ENCODE assay signal across 17 cellular contexts in genomic region chr6:118656822-118657451, GRCh38. TPM values are rescaled to one million over a fixed set of nuclear protein-coding genes. Genes with fewer than 3 reads are reported as not detected.
A peak's percentile ranks its signal among the peaks of the same experiment; 100 is the strongest.
DNase-seq lines count a peak whose midpoint lies in the region; ATAC-seq and TF ChIP-seq lines count a peak whose summit lies in the region.
"Had no signal": no experiment of that assay in that cellular context is flagged by ENCODE, and none has a peak within 500 bp of the region (broad histone marks: within the 10 kb centered on the region; RNA-seq: fewer than 3 reads in every experiment).

No MANE protein-coding gene starts in this region.

- no peak overlapping the region for H3K4me3 ChIP-seq in gastrocnemius medialis
- no peak overlapping the region for H3K4me3 ChIP-seq in SJCRH30
- H3K4me3 ChIP-seq: vagina had no signal

- no peak for TF ChIP-seq CTCF in gastrocnemius medialis (IDR thresholded peaks at IDR 0.05 in 4 of 5, conservative IDR thresholded peaks at IDR 0.05 in 1 of 5)

- DNase-seq in NCI-H82 (lab: John Stamatoyannopoulos, UW), result peak; percentile 21
- DNase-seq in NCI-H82 treated with DMSO at 0.1 percent for 48 hours (lab: John Stamatoyannopoulos, UW; ENCODE audit: unreplicated experiment), result no peak
- DNase-seq in activated T-helper 2 cell treated with anti-CD3 and anti-CD28 coated beads, Interferon-gamma antibody, Interleukin-2, Interleukin-4, amounts not matched to agents 10 μg/mL and 5 μg/mL and 100 μg/mL, durations not matched to agents 14 hours and 24 hours and 36 hours (ENCODE audit: low spot score), result no peak
- DNase-seq in gastrocnemius medialis, result no peak
- no peak for DNase-seq in stimulated activated CD4-positive, alpha-beta T cell treated with anti-CD3 and anti-CD28 coated beads, Interleukin-4, amount 100 ng/mL, for 4 hours
- no peak for DNase-seq in T-helper 9 cell
- no peak for DNase-seq in SJCRH30
- DNase-seq: activated CD4-positive, CD25-positive, alpha-beta regulatory T cell; activated effector memory CD4-positive, alpha-beta T cell treated with Interleukin-2 at 50 U/mL for 16 hours; Caco-2; GDM1; IMR-90; NCI-H1105 treated with DMSO at 0.1 percent for 48 hours; OCI-M1; stimulated activated CD4-positive, alpha-beta T cell treated with anti-CD3 and anti-CD28 coated beads, Interleukin-1b, Interleukin-23, amount 100 ng/mL, for 48 hours had no signal

- no peaks in the 10 kb centered on the region for H3K27me3 ChIP-seq in gastrocnemius medialis
- H3K27me3 ChIP-seq in SJCRH30, result no peaks in the 10 kb centered on the region
- H3K27me3 ChIP-seq: vagina had no signal

- intact Hi-C loops in activated T-helper 2 cell treated with anti-CD3 and anti-CD28 coated beads, Interferon-gamma antibody, Interleukin-2, Interleukin-4, amounts not matched to agents 10 μg/mL and 5 μg/mL and 100 μg/mL, durations not matched to agents 14 hours and 24 hours and 36 hours (cut with micrococcal nuclease), result no loop called here
- intact Hi-C loops in gastrocnemius medialis (cut with DNase I; ENCODE audit: low total_unique reads), result loop anchor here (10.0 kb wide), 1 partner anchor 238 kb away; the partner anchor contains the start of gene ASF1A

- TF ChIP-seq POLR2A in gastrocnemius medialis (IDR thresholded peaks at IDR 0.05), result no peak

- H3K9me3 Mint-ChIP-seq in activated T-helper 2 cell treated with anti-CD3 and anti-CD28 coated beads, Interferon-gamma antibody, Interleukin-2, Interleukin-4, amounts not matched to agents 10 μg/mL and 5 μg/mL and 100 μg/mL, durations not matched to agents 14 hours and 24 hours and 36 hours, result no peaks in the 10 kb centered on the region

- H3K36me3 ChIP-seq in gastrocnemius medialis, result no peaks in the 10 kb centered on the region
- H3K36me3 ChIP-seq in SJCRH30, result no peaks in the 10 kb centered on the region
- H3K36me3 ChIP-seq: vagina had no signal

- ATAC-seq in HG02623 (IDR thresholded peaks at IDR 0.05; ENCODE audit: unreplicated experiment) (peak; percentile 49), gastrocnemius medialis (no peak)

- H3K36me3 Mint-ChIP-seq in activated T-helper 2 cell treated with anti-CD3 and anti-CD28 coated beads, Interferon-gamma antibody, Interleukin-2, Interleukin-4, amounts not matched to agents 10 μg/mL and 5 μg/mL and 100 μg/mL, durations not matched to agents 14 hours and 24 hours and 36 hours (ENCODE audit: low read depth), result peaks cover 35% of the 10 kb centered on the region

- in situ Hi-C loops in gastrocnemius medialis (cut with MboI; ENCODE audit: low sequenced_read_pairs in 4 of 4), result no loop called here

- H3K4me1 ChIP-seq in gastrocnemius medialis (peaks cover 33 to 36% of the 10 kb centered on the region in 2 donors), SJCRH30 (peaks cover 13% of the 10 kb centered on the region)
- H3K4me1 ChIP-seq: vagina had no signal

- H3K9me3 ChIP-seq in gastrocnemius medialis (no peaks in the 10 kb centered on the region), SJCRH30 (replicated peaks) (no peaks in the 10 kb centered on the region)
- H3K9me3 ChIP-seq: Caco-2, vagina had no signal

- H3K27ac Mint-ChIP-seq in activated T-helper 2 cell treated with anti-CD3 and anti-CD28 coated beads, Interferon-gamma antibody, Interleukin-2, Interleukin-4, amounts not matched to agents 10 μg/mL and 5 μg/mL and 100 μg/mL, durations not matched to agents 14 hours and 24 hours and 36 hours, result peak overlapping the region; percentile 73

- H3K27ac ChIP-seq in gastrocnemius medialis (peak overlapping the region in 3 of 4 donors; percentile 4 to 74 (median 32)), SJCRH30 (no peak overlapping the region)
- H3K27ac ChIP-seq: vagina had no signal

- H3K4me1 Mint-ChIP-seq in activated T-helper 2 cell treated with anti-CD3 and anti-CD28 coated beads, Interferon-gamma antibody, Interleukin-2, Interleukin-4, amounts not matched to agents 10 μg/mL and 5 μg/mL and 100 μg/mL, durations not matched to agents 14 hours and 24 hours and 36 hours (ENCODE audit: low read depth), result peaks cover 48% of the 10 kb centered on the region

- no peak overlapping the region for H3K4me3 Mint-ChIP-seq in activated T-helper 2 cell treated with anti-CD3 and anti-CD28 coated beads, Interferon-gamma antibody, Interleukin-2, Interleukin-4, amounts not matched to agents 10 μg/mL and 5 μg/mL and 100 μg/mL, durations not matched to agents 14 hours and 24 hours and 36 hours (ENCODE audit: low read depth)

- H3K27me3 Mint-ChIP-seq in activated T-helper 2 cell treated with anti-CD3 and anti-CD28 coated beads, Interferon-gamma antibody, Interleukin-2, Interleukin-4, amounts not matched to agents 10 μg/mL and 5 μg/mL and 100 μg/mL, durations not matched to agents 14 hours and 24 hours and 36 hours (ENCODE audit: low read depth), result no peaks in the 10 kb centered on the region

RNA-seq across cellular contexts. Expression of gene CEP85L, which starts 5.5 kb away (rescaled TPM):
- total RNA-seq in activated T-helper 2 cell treated with anti-CD3 and anti-CD28 coated beads, Interferon-gamma antibody, Interleukin-2, Interleukin-4, amounts not matched to agents 10 μg/mL and 5 μg/mL and 100 μg/mL, durations not matched to agents 14 hours and 24 hours and 36 hours, result 34.2 and 36.7 TPM in 2 replicates
- total RNA-seq in gastrocnemius medialis, result 10 to 100 TPM; 15.6 to 22.8 (median 21.9) TPM
- 12.4 and 15.7 TPM in 2 replicates for total RNA-seq in SJCRH30 (2014; rRNA removed; shearing (Covaris generic))
